ENCODE assay signal across 25 cellular contexts in genomic region chr3:37968784-37969600, GRCh38. TPM values are rescaled to one million over a fixed set of nuclear protein-coding genes. Genes with fewer than 3 reads are reported as not detected.
DNase-seq lines count a peak whose midpoint lies in the region; ATAC-seq, FAIRE-seq and TF ChIP-seq lines count a peak whose summit lies in the region.
"Had no signal": no experiment of that assay in that cellular context is flagged by ENCODE, and none has a peak within 500 bp of the region (broad histone marks: within the 10 kb centered on the region; RNA-seq: fewer than 3 reads in every experiment).

No MANE protein-coding gene starts in this region.

- peaks cover 3% of the 10 kb centered on the region for H3K79me2 ChIP-seq in HepG2 (ENCODE audit: insufficient read depth, low read length)

- H3K36me3 ChIP-seq in right lobe of liver = no peaks in the 10 kb centered on the region
- peaks cover 27 to 74% of the 10 kb centered on the region in 2 experiments for H3K36me3 ChIP-seq in HepG2 (replicated peaks in 1 of 2; ENCODE audit: control insufficient read depth in 1 of 2, insufficient read depth in 2 of 2, low read length in 2 of 2)
- H3K36me3 ChIP-seq in Caco-2 (ENCODE audit: control insufficient read depth, insufficient read depth, low read length) = peaks cover 1% of the 10 kb centered on the region; the same call in 1 of the 2 replicates

- H3K4me1 Mint-ChIP-seq in osteocyte (ENCODE audit: unreplicated experiment) (peaks cover 38% of the 10 kb centered on the region), Caco-2 (ENCODE audit: low read depth, unreplicated experiment) (peaks cover 44% of the 10 kb centered on the region)
- H3K4me1 Mint-ChIP-seq in stimulated activated naive CD8-positive, alpha-beta T cell treated with anti-CD3 and anti-CD28 coated beads, Interleukin-15, amount 100 ng/mL, for 72 hours = no peaks in the 10 kb centered on the region

- WGBS in right lobe of liver (ENCODE audit: insufficient coverage, low coverage, low lambda C conversion rate, missing lambda C conversion rate) = 69% methylated on average over 8 of the region's 16 CpGs
- 94% methylated on average over 9 of the region's 16 CpGs for WGBS in HepG2 (ENCODE audit: low lambda C conversion rate)

- DNase-seq in right lobe of liver (peak in 2 of 3 donors; percentile 45 to 46), HepG2 (ENCODE audit: low spot score) (no peak), left ventricle myocardium superior (no peak), osteocyte (ENCODE audit: extremely low spot score, unreplicated experiment) (no peak), Caco-2 (no peak)
- no peak for DNase-seq in stimulated activated naive CD8-positive, alpha-beta T cell treated with anti-CD3 and anti-CD28 coated beads, Interleukin-15, amount 100 ng/mL, for 72 hours
- DNase-seq in activated CD4-positive, alpha-beta T cell treated with anti-CD3 and anti-CD28 coated beads, Interleukin-2, amount 50 U/mL, for 48 hours = no peak
- DNase-seq: activated CD4-positive, CD25-positive, alpha-beta regulatory T cell treated with anti-CD3 and anti-CD28 coated beads, Interleukin-2, amount 50 U/mL, for 72 hours; activated effector memory CD4-positive, alpha-beta T cell treated with Interleukin-2 at 50 U/mL for 16 hours; amniotic stem cell; cerebellar nuclear complex; GDM1; KG1; kidney; mucosa of descending colon; NCI-H1417; NCI-H69; small intestine; stimulated activated CD4-positive, alpha-beta T cell treated with anti-CD3 and anti-CD28 coated beads, Interleukin-4, amount 100 ng/mL, for 24 hours; T1000 had no signal

- H3K4me3 Mint-ChIP-seq in osteocyte (ENCODE audit: unreplicated experiment) = no peak overlapping the region
- no peak overlapping the region for H3K4me3 Mint-ChIP-seq in stimulated activated naive CD8-positive, alpha-beta T cell treated with anti-CD3 and anti-CD28 coated beads, Interleukin-15, amount 100 ng/mL, for 72 hours
- H3K4me3 Mint-ChIP-seq in Caco-2 (ENCODE audit: unreplicated experiment) = no peak overlapping the region
- H3K4me3 Mint-ChIP-seq: activated CD8-positive, alpha-beta memory T cell treated with anti-CD3 and anti-CD28 coated beads, Interleukin-2, amount 10 ng/mL, durations not matched to agents 7 days and 5 days; endodermal cell had no signal

- peaks cover 33% of the 10 kb centered on the region for H3K36me3 Mint-ChIP-seq in osteocyte (ENCODE audit: unreplicated experiment)
- peaks cover 34% of the 10 kb centered on the region for H3K36me3 Mint-ChIP-seq in Caco-2 (ENCODE audit: insufficient read depth, unreplicated experiment)
- H3K36me3 Mint-ChIP-seq: activated CD8-positive, alpha-beta memory T cell treated with anti-CD3 and anti-CD28 coated beads, Interleukin-2, amount 10 ng/mL, durations not matched to agents 7 days and 5 days had no signal

- no peaks in the 10 kb centered on the region for H3K9me3 ChIP-seq in right lobe of liver
- no peaks in the 10 kb centered on the region for H3K9me3 ChIP-seq in HepG2 (ENCODE audit: low read length)
- H3K9me3 ChIP-seq in Caco-2 = no peaks in the 10 kb centered on the region
- H3K9me3 ChIP-seq: mucosa of descending colon, SJSA1 had no signal

- H3K9ac ChIP-seq in HepG2 (ENCODE audit: insufficient read depth, low read depth, low read length) = no peak overlapping the region

- H3K4me1 ChIP-seq in right lobe of liver (peaks cover 0 to 32% (median 17%) of the 10 kb centered on the region in 4 donors), HepG2 (ENCODE audit: insufficient read depth, low read length) (peaks cover 46% of the 10 kb centered on the region), Caco-2 (peaks cover 42% of the 10 kb centered on the region)

- H3K4me2 ChIP-seq in HepG2 (ENCODE audit: low read depth, low read length) = no peak overlapping the region

- TF ChIP-seq EP300 in HepG2 (IDR thresholded peaks at IDR 0.05; ENCODE audit: low read depth in 2 of 2, low read length in 2 of 2) (no peak), HepG2 (CRISPR knock-in tag; IDR thresholded peaks at IDR 0.05; ENCODE audit: borderline replicate concordance) (no peak)

- H3K27me3 Mint-ChIP-seq in osteocyte (ENCODE audit: unreplicated experiment) (no peaks in the 10 kb centered on the region), Caco-2 (ENCODE audit: insufficient read depth, unreplicated experiment) (no peaks in the 10 kb centered on the region)
- H3K27me3 Mint-ChIP-seq in stimulated activated naive CD8-positive, alpha-beta T cell treated with anti-CD3 and anti-CD28 coated beads, Interleukin-15, amount 100 ng/mL, for 72 hours = peaks cover 5% of the 10 kb centered on the region

- ATAC-seq in right lobe of liver = no peak
- ATAC-seq in HepG2 = no peak
- peak; percentile 37 for ATAC-seq in left ventricle myocardium superior
- no peak for ATAC-seq in stimulated activated naive CD8-positive, alpha-beta T cell treated with anti-CD3 and anti-CD28 coated beads, Interleukin-15, amount 100 ng/mL, for 72 hours
- ATAC-seq in HG02938 (IDR thresholded peaks at IDR 0.05; ENCODE audit: unreplicated experiment) = no peak
- ATAC-seq: activated CD8-positive, alpha-beta memory T cell treated with anti-CD3 and anti-CD28 coated beads, Interleukin-2, amount 10 ng/mL, durations not matched to agents 7 days and 5 days; GM12878 had no signal

- no peak overlapping the region for H2AFZ ChIP-seq in HepG2 (ENCODE audit: low read length)

- H3K27ac Mint-ChIP-seq in osteocyte (ENCODE audit: unreplicated experiment) = peak overlapping the region; percentile 71
- no peak overlapping the region for H3K27ac Mint-ChIP-seq in stimulated activated naive CD8-positive, alpha-beta T cell treated with anti-CD3 and anti-CD28 coated beads, Interleukin-15, amount 100 ng/mL, for 72 hours
- no peak overlapping the region for H3K27ac Mint-ChIP-seq in Caco-2 (ENCODE audit: unreplicated experiment)
- H3K27ac Mint-ChIP-seq: activated CD8-positive, alpha-beta memory T cell treated with anti-CD3 and anti-CD28 coated beads, Interleukin-2, amount 10 ng/mL, durations not matched to agents 7 days and 5 days had no signal

- TF ChIP-seq POLR2A in right lobe of liver (IDR thresholded peaks at IDR 0.05) (no peak), HepG2 (IDR thresholded peaks at IDR 0.05; ENCODE audit: insufficient read depth in 1 of 2, low read depth in 2 of 2, low read length in 2 of 2) (no peak)

- no peak for TF ChIP-seq RAD21 in HepG2 (CRISPR knock-in tag; IDR thresholded peaks at IDR 0.05)

- H3K27ac ChIP-seq in right lobe of liver (no peak overlapping the region), HepG2 (ENCODE audit: extremely low read length, insufficient read depth, low read length) (no peak overlapping the region)
- H3K27ac ChIP-seq: SJSA1 had no signal

- in situ Hi-C loops in HepG2 (cut with HindIII; ENCODE audit: extremely low pct_ligation_motif_present, low pct_unique_long_range_greater_than_20kb) = loop anchor here (5.0 kb wide), 1 partner anchor 112 kb away; no protein-coding TSS in a partner anchor

- POLR2A ChIA-PET in HepG2 (lab: Yijun Ruan, JAX) (no interaction called here), Caco-2 (lab: Charles Lee) (no interaction called here)

- intact Hi-C loops in right lobe of liver (cut with DNase I) = loop anchor here in 1 of 2 donors (5.0 kb wide), 1 partner anchor 112 kb away; no protein-coding TSS in a partner anchor
- intact Hi-C loops in HepG2 (cut with micrococcal nuclease; ENCODE audit: unreplicated experiment) = no loop called here
- intact Hi-C loops in left ventricle myocardium superior (cut with micrococcal nuclease) = loop anchor here (5.0 kb wide), 1 partner anchor 112 kb away; no protein-coding TSS in a partner anchor
- intact Hi-C loops in Caco-2 (cut with micrococcal nuclease; ENCODE audit: unreplicated experiment) = loop anchor here (5.0 kb wide), 1 partner anchor 57 kb away; no protein-coding TSS in a partner anchor

- no peaks in the 10 kb centered on the region for H4K20me1 ChIP-seq in HepG2 (ENCODE audit: insufficient read depth, low read length)

- CTCF ChIA-PET in HepG2 (lab: Yijun Ruan, JAX; ENCODE audit: low intra/inter-chr PET ratio, low total read pairs) = interaction anchor here (5.3 kb wide), 1 partner anchor 113 kb away, joined by 59 read pairs; no protein-coding TSS in a partner anchor
- CTCF ChIA-PET in Caco-2 (lab: Charles Lee) = interaction anchor here (6.6 kb wide), 1 partner anchor 114 kb away, joined by 64 read pairs; no protein-coding TSS in a partner anchor

- FAIRE-seq in HepG2 (lab: Jason Lieb, UNC) = no peak
- FAIRE-seq: GM12878, kidney, small intestine had no signal

- H3K4me3 ChIP-seq in right lobe of liver (no peak overlapping the region), HepG2 (replicated peaks in 1 of 3; ENCODE audit: insufficient read depth in 1 of 3, low read depth in 2 of 3, low read length in 3 of 3) (no peak overlapping the region), Caco-2 (ENCODE audit: low read depth, low read length) (no peak overlapping the region)
- H3K4me3 ChIP-seq: GM12878, mucosa of descending colon, SJSA1 had no signal

- BruUV-seq in HepG2 (replicated peaks; lab: Mats Ljungman, UMichigan) (no TSS peak), Caco-2 (replicated peaks; lab: Mats Ljungman, UMichigan) (no TSS peak)

- no peaks in the 10 kb centered on the region for H3K27me3 ChIP-seq in right lobe of liver
- H3K27me3 ChIP-seq in HepG2 (ENCODE audit: control insufficient read depth in 1 of 2, insufficient read depth in 2 of 2, low read length in 2 of 2) = no peaks in the 10 kb centered on the region
- no peaks in the 10 kb centered on the region for H3K27me3 ChIP-seq in Caco-2 (replicated peaks; ENCODE audit: control insufficient read depth, insufficient read depth, low read length)
- H3K27me3 ChIP-seq: SJSA1 had no signal

- no peak for TF ChIP-seq CTCF in right lobe of liver (IDR thresholded peaks at IDR 0.05)
- TF ChIP-seq CTCF in HepG2 (CRISPR knock-in tag; IDR thresholded peaks at IDR 0.05) = no peak
- TF ChIP-seq CTCF in osteocyte (IDR thresholded peaks at IDR 0.05) = no peak
- TF ChIP-seq CTCF in Caco-2 (IDR thresholded peaks at IDR 0.05; ENCODE audit: insufficient read depth in 1 of 2, low read depth in 1 of 2, low read length in 1 of 2, severe bottlenecking in 1 of 2, unreplicated experiment in 1 of 2) = no peak

- H3K9me3 Mint-ChIP-seq in osteocyte (ENCODE audit: unreplicated experiment) = no peaks in the 10 kb centered on the region
- no peaks in the 10 kb centered on the region for H3K9me3 Mint-ChIP-seq in stimulated activated naive CD8-positive, alpha-beta T cell treated with anti-CD3 and anti-CD28 coated beads, Interleukin-15, amount 100 ng/mL, for 72 hours
- H3K9me3 Mint-ChIP-seq in Caco-2 (ENCODE audit: unreplicated experiment) = no peaks in the 10 kb centered on the region
- H3K9me3 Mint-ChIP-seq: endodermal cell had no signal

RNA-seq across cellular contexts. Expression of gene VILL, which starts 21.6 kb away (rescaled TPM):
- total RNA-seq in right lobe of liver = 1 to 10 TPM in 3 of 6 experiments, under 1 TPM in 3; 0.25 to 1.5 (median 0.97) TPM
- 3.2 and 4.0 TPM in 2 replicates for total RNA-seq in HepG2 (2016; rRNA removed; fragmentation: Illumina TruSeq; extraction: Trizol)
- total RNA-seq in HepG2 (2016; cell fraction: cytosol; rRNA removed; fragmentation: Illumina TruSeq; extraction: Trizol; ENCODE audit: low read depth) = 4.3 and 5.3 TPM in 2 replicates
- 2.3 and 4.1 TPM in 2 replicates for total RNA-seq in HepG2 (2016; cell fraction: insoluble cytoplasmic fraction; rRNA removed; fragmentation: Illumina TruSeq; extraction: Trizol)
- 3.3 and 5.4 TPM in 2 replicates for total RNA-seq in HepG2 (2016; cell fraction: membrane; rRNA removed; fragmentation: Illumina TruSeq; extraction: Trizol)
- total RNA-seq in HepG2 (2016; cell fraction: nucleus; rRNA removed; fragmentation: Illumina TruSeq; extraction: Trizol) = 2.0 and 2.1 TPM in 2 replicates
- 5.3 and 7.5 TPM in 2 replicates for polyA plus RNA-seq in HepG2 (2011; rRNA removed)
- 5.6 and 9.0 TPM in 2 replicates for polyA plus RNA-seq in HepG2 (2011; cell fraction: cytosol; rRNA removed)
- polyA plus RNA-seq in HepG2 (2011; cell fraction: nucleus; rRNA removed) = 8.6 and 9.9 TPM in 2 replicates
- 2.1 and 2.6 TPM in 2 replicates for polyA plus RNA-seq in HepG2 (2012)
- 4.2 and 6.5 TPM in 2 replicates for polyA plus RNA-seq in HepG2 (2016; cell fraction: cytosol; fragmentation: Illumina TruSeq; extraction: Trizol; ENCODE audit: low read depth)
- 2.0 and 2.3 TPM in 2 replicates for polyA plus RNA-seq in HepG2 (2016; cell fraction: insoluble cytoplasmic fraction; fragmentation: Illumina TruSeq; extraction: Trizol; ENCODE audit: low read depth)
- 3.5 and 5.1 TPM in 2 replicates for polyA plus RNA-seq in HepG2 (2016; cell fraction: membrane; fragmentation: Illumina TruSeq; extraction: Trizol; ENCODE audit: low read depth)
- 2.0 and 2.9 TPM in 2 replicates for polyA plus RNA-seq in HepG2 (2016; cell fraction: nucleus; fragmentation: Illumina TruSeq; extraction: Trizol; ENCODE audit: insufficient read depth, low read depth)
- polyA minus RNA-seq in HepG2 (2011; rRNA and poly(A)+ RNA removed; ENCODE audit: low replicate concordance) = 1.2 and 3.8 TPM in 2 replicates
- polyA minus RNA-seq in HepG2 (2011; cell fraction: cytosol; rRNA and poly(A)+ RNA removed) = 0.89 TPM in 1 of 2 replicates, not detected in the other
- 6.2 and 7.3 TPM in 2 replicates for polyA minus RNA-seq in HepG2 (2011; cell fraction: nucleus; rRNA and poly(A)+ RNA removed)
- total RNA-seq in left ventricle myocardium superior = 2.7 TPM
- 2.3 and 2.7 TPM in 2 replicates for total RNA-seq in osteocyte
- total RNA-seq in Caco-2 (2022) = 11.7 and 12.2 TPM in 2 replicates

Comparison
In these comparisons a context has a peak if more than half of its experiments do, and no peak if none do; other contexts are left out.
1. DNase-seq: peak in right lobe of liver (2 of 3); none in HepG2 (single experiment), left ventricle myocardium superior (single experiment), osteocyte (single experiment), stimulated activated naive CD8-positive, alpha-beta T cell treated with anti-CD3 and anti-CD28 coated beads, Interleukin-15, amount 100 ng/mL, for 72 hours (0 of 2), Caco-2 (0 of 2) and activated CD4-positive, alpha-beta T cell treated with anti-CD3 and anti-CD28 coated beads, Interleukin-2, amount 50 U/mL, for 48 hours (0 of 2).